ENCODE assay signal across 9 cellular contexts in genomic region chr7:142808461-142808801, GRCh38. TPM values are rescaled to one million over a fixed set of nuclear protein-coding genes. Genes with fewer than 3 reads are reported as not detected.
DNase-seq lines count a peak whose midpoint lies in the region; ATAC-seq, FAIRE-seq and TF ChIP-seq lines count a peak whose summit lies in the region.
"Had no signal": no experiment of that assay in that cellular context is flagged by ENCODE, and none has a peak within 500 bp of the region (broad histone marks: within the 10 kb centered on the region; RNA-seq: fewer than 3 reads in every experiment).

No MANE protein-coding gene starts in this region.

- H3K9me3 ChIP-seq in endothelial cell of umbilical vein (replicated peaks; ENCODE audit: control insufficient read depth, insufficient read depth, low read length): no peaks in the 10 kb centered on the region
- H3K9me3 ChIP-seq in Karpas-422 (ENCODE audit: low read length): no peaks in the 10 kb centered on the region

- TSS peak; percentile 83 for BruUV-seq in endothelial cell of umbilical vein (replicated peaks; lab: Mats Ljungman, UMichigan)

- H3K4me3 ChIP-seq in endothelial cell of umbilical vein (replicated peaks in 1 of 3; ENCODE audit: insufficient read depth in 1 of 3, low read depth in 1 of 3, low read length in 3 of 3): peak overlapping the region in 1 of 3 experiments; percentile 5
- H3K4me3 ChIP-seq in Karpas-422 (ENCODE audit: low read length): no peak overlapping the region

- intact Hi-C loops in endothelial cell of umbilical vein (cut with micrococcal nuclease): loop anchor here (1.0 to 5.0 kb wide), 7 partner anchors 12 to 584 kb away; partner anchors contain the start of gene EPHB6

- CTCF ChIA-PET in endothelial cell of umbilical vein (lab: Charles Lee): interaction anchor here (1.0 to 9.8 kb wide), 15 partner anchors 18 to 274 kb away, joined by 3 to 425 read pairs (median 6); no protein-coding TSS in a partner anchor

- no peak overlapping the region for H2AFZ ChIP-seq in endothelial cell of umbilical vein (ENCODE audit: low read depth, low read length)
- no peak overlapping the region for H2AFZ ChIP-seq in Karpas-422 (ENCODE audit: low read length)

- H3K79me2 ChIP-seq in endothelial cell of umbilical vein (ENCODE audit: control insufficient read depth, insufficient read depth, low read length): no peaks in the 10 kb centered on the region
- H3K79me2 ChIP-seq in Karpas-422 (ENCODE audit: low read length): no peaks in the 10 kb centered on the region

- no peaks in the 10 kb centered on the region for H3K27me3 ChIP-seq in endothelial cell of umbilical vein (ENCODE audit: control insufficient read depth in 2 of 2, insufficient read depth in 2 of 2, low read length in 2 of 2)
- H3K27me3 ChIP-seq in Karpas-422 (ENCODE audit: low read length): no peaks in the 10 kb centered on the region

- ATAC-seq in GM18502 (IDR thresholded peaks at IDR 0.05; ENCODE audit: poor library complexity, unreplicated experiment): peak; percentile 30
- ATAC-seq in GM21529 (IDR thresholded peaks at IDR 0.05; ENCODE audit: unreplicated experiment): peak; percentile 24
- ATAC-seq in HG03520 (IDR thresholded peaks at IDR 0.05; ENCODE audit: unreplicated experiment): peak; percentile 22

- H3K9ac ChIP-seq in endothelial cell of umbilical vein (replicated peaks; ENCODE audit: extremely low read depth, insufficient read depth, low read length) (peak overlapping the region; percentile 60), Karpas-422 (ENCODE audit: low read length) (no peak overlapping the region)

- no peaks in the 10 kb centered on the region for H4K20me1 ChIP-seq in endothelial cell of umbilical vein (replicated peaks; ENCODE audit: control insufficient read depth, extremely low read depth, insufficient read depth, low read length)
- no peaks in the 10 kb centered on the region for H4K20me1 ChIP-seq in Karpas-422 (ENCODE audit: insufficient read depth, low read depth, low read length)

- DNase-seq in endothelial cell of umbilical vein (ENCODE audit: low read depth, low spot score) (no peak), cerebellum (ENCODE audit: low spot score) (no peak), Karpas-422 (no peak), NCI-H748 treated with DMSO at 0.1 percent for 48 hours (lab: John Stamatoyannopoulos, UW) (no peak)
- DNase-seq in activated CD8-positive, alpha-beta memory T cell treated with anti-CD3 and anti-CD28 coated beads, Interleukin-2, amount 50 U/mL, for 4 hours: no peak
- DNase-seq: NCI-H2171 treated with DMSO at 0.1 percent for 48 hours had no signal

- H3K9me1 ChIP-seq in endothelial cell of umbilical vein (replicated peaks; ENCODE audit: control insufficient read depth, extremely low read depth, insufficient read depth, low read length): no peaks in the 10 kb centered on the region

- H3K27ac ChIP-seq in endothelial cell of umbilical vein (ENCODE audit: insufficient read depth, low read depth, low read length) (peak overlapping the region; percentile 98), Karpas-422 (ENCODE audit: low read length) (no peak overlapping the region)

- POLR2A ChIA-PET in endothelial cell of umbilical vein (lab: Charles Lee): interaction anchor here (0.6 to 1.8 kb wide), 4 partner anchors 11 to 270 kb away, joined by 3 to 7 read pairs (median 4); no protein-coding TSS in a partner anchor

- TF ChIP-seq POLR2A in endothelial cell of umbilical vein (IDR thresholded peaks at IDR 0.05; ENCODE audit: low read depth, low read length): no peak

- dilution Hi-C loops in endothelial cell of umbilical vein (cut with MboI; ENCODE audit: extremely low pct_ligation_motif_present, low sequenced_read_pairs): no loop called here

- FAIRE-seq in endothelial cell of umbilical vein (lab: Jason Lieb, UNC): peak; percentile 12

- H3K4me1 ChIP-seq in endothelial cell of umbilical vein (ENCODE audit: control insufficient read depth, extremely low read depth, insufficient read depth, low read length) (peaks cover 64% of the 10 kb centered on the region), Karpas-422 (ENCODE audit: low read length) (no peaks in the 10 kb centered on the region)

- H3K36me3 ChIP-seq in endothelial cell of umbilical vein (ENCODE audit: control insufficient read depth in 2 of 2, extremely low read depth in 1 of 2, insufficient read depth in 2 of 2, low read length in 2 of 2) (peaks cover 0 to 1% of the 10 kb centered on the region in 2 experiments), Karpas-422 (ENCODE audit: insufficient read depth, low read length) (no peaks in the 10 kb centered on the region)

- no peak for TF ChIP-seq CTCF in endothelial cell of umbilical vein (IDR thresholded peaks at IDR 0.05; ENCODE audit: extremely low read depth in 1 of 2, insufficient read depth in 1 of 2, low read depth in 1 of 2, low read length in 2 of 2)

- no peaks in the 10 kb centered on the region for H3K9me2 ChIP-seq in Karpas-422 (replicated peaks; ENCODE audit: insufficient read depth, low read length)

- peak overlapping the region; percentile 45 for H3K4me2 ChIP-seq in endothelial cell of umbilical vein (ENCODE audit: insufficient read depth, low read length)
- no peak overlapping the region for H3K4me2 ChIP-seq in Karpas-422 (ENCODE audit: low read depth, low read length, poor library complexity, severe bottlenecking)

TF ChIP-seq in endothelial cell of umbilical vein, 7 proteins besides CTCF, POLR2A, EP300 and RAD21:
- no peak for TF ChIP-seq MYC (IDR thresholded peaks at IDR 0.05; ENCODE audit: low read depth, low read length)

RNA-seq across cellular contexts. Expression of gene PRSS2, which starts 37.7 kb away (rescaled TPM):
- total RNA-seq in endothelial cell of umbilical vein (not detected in 2 replicates), cerebellum (not detected)
- polyA plus RNA-seq in endothelial cell of umbilical vein: 0.13 and 0.25 TPM in 2 replicates
- 0.10 TPM in 1 of 2 replicates, not detected in the other for polyA plus RNA-seq in endothelial cell of umbilical vein (2011; cell fraction: cytosol; rRNA removed)
- not detected in 2 replicates for polyA plus RNA-seq in endothelial cell of umbilical vein (2011; cell fraction: nucleus; rRNA removed)
- polyA plus RNA-seq in endothelial cell of umbilical vein (2012): not detected in 2 replicates
- 0.70 TPM in 1 of 2 replicates, not detected in the other for polyA minus RNA-seq in endothelial cell of umbilical vein
- polyA minus RNA-seq in endothelial cell of umbilical vein (2011; cell fraction: cytosol; rRNA and poly(A)+ RNA removed): not detected
- polyA minus RNA-seq in endothelial cell of umbilical vein (2011; cell fraction: nucleus; rRNA and poly(A)+ RNA removed): not detected in 2 replicates
- not detected in 2 replicates for total RNA-seq in Karpas-422 (2014; rRNA removed; shearing (Covaris generic); ENCODE audit: low replicate concordance)

RNA-seq across cellular contexts. Expression of gene EPHB6, which starts 46.4 kb away (rescaled TPM):
- total RNA-seq in endothelial cell of umbilical vein: 2.9 TPM in 2 replicates
- 0.62 and 0.86 TPM in 2 replicates for polyA plus RNA-seq in endothelial cell of umbilical vein
- polyA plus RNA-seq in endothelial cell of umbilical vein (2011; cell fraction: cytosol; rRNA removed): 0.41 and 0.52 TPM in 2 replicates
- 1.5 and 2.2 TPM in 2 replicates for polyA plus RNA-seq in endothelial cell of umbilical vein (2011; cell fraction: nucleus; rRNA removed)
- polyA plus RNA-seq in endothelial cell of umbilical vein (2012): 0.71 and 3.3 TPM in 2 replicates
- polyA minus RNA-seq in endothelial cell of umbilical vein: 1.7 and 2.2 TPM in 2 replicates
- polyA minus RNA-seq in endothelial cell of umbilical vein (2011; cell fraction: cytosol; rRNA and poly(A)+ RNA removed): not detected
- polyA minus RNA-seq in endothelial cell of umbilical vein (2011; cell fraction: nucleus; rRNA and poly(A)+ RNA removed): 0.29 and 0.43 TPM in 2 replicates
- total RNA-seq in cerebellum: 11.7 TPM
- not detected in 2 replicates for total RNA-seq in Karpas-422 (2014; rRNA removed; shearing (Covaris generic); ENCODE audit: low replicate concordance)

RNA-seq across cellular contexts. Expression of gene PRSS1, which starts 59.2 kb away (rescaled TPM):
- total RNA-seq in endothelial cell of umbilical vein (not detected in 2 replicates), cerebellum (not detected)
- not detected in 2 replicates for polyA plus RNA-seq in endothelial cell of umbilical vein
- not detected in 2 replicates for polyA plus RNA-seq in endothelial cell of umbilical vein (2011; cell fraction: cytosol; rRNA removed)
- polyA plus RNA-seq in endothelial cell of umbilical vein (2011; cell fraction: nucleus; rRNA removed): not detected in 2 replicates
- polyA plus RNA-seq in endothelial cell of umbilical vein (2012): not detected in 2 replicates
- not detected in 2 replicates for polyA minus RNA-seq in endothelial cell of umbilical vein
- not detected for polyA minus RNA-seq in endothelial cell of umbilical vein (2011; cell fraction: cytosol; rRNA and poly(A)+ RNA removed)
- polyA minus RNA-seq in endothelial cell of umbilical vein (2011; cell fraction: nucleus; rRNA and poly(A)+ RNA removed): not detected in 2 replicates
- not detected in 2 replicates for total RNA-seq in Karpas-422 (2014; rRNA removed; shearing (Covaris generic); ENCODE audit: low replicate concordance)
